13 cellular contexts compared by ENCODE assay signal in the genomic region with DNA sequence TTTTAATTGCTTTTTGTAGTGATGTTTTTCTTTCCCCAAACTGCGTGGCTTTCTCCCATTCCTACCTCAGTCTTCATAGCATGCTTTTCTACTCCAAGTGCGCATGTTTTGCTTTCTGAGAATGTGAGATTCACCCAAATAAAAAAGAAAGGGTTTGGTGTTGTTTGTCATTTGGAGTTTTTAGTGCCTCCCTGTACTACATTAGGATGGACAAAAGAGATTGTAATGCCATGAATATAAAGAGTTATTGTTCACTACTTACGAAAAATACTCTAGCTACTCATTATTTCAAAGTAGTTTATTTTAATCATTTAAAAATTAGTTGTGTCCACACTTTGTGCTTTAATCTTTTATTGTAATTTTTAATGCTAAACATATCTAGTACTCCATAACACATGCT.
A peak's percentile ranks its signal among the peaks of the same experiment; 100 is the strongest.
DNase-seq lines count a peak whose midpoint lies in the region; ATAC-seq and TF ChIP-seq lines count a peak whose summit lies in the region.
"Had no signal": no experiment of that assay in that cellular context is flagged by ENCODE, and none has a peak within 500 bp of the region (broad histone marks: within the 10 kb centered on the region; RNA-seq: fewer than 3 reads in every experiment).

No MANE protein-coding gene starts in this region.

- H3K79me2 ChIP-seq in parathyroid adenoma, result peaks cover 43% of the 10 kb centered on the region

- H3K36me3 Mint-ChIP-seq in T-helper 2 cell treated with Interferon-gamma antibody and Interleukin-4, amounts not matched to agents 5 μg/mL and 100 μg/mL, for 36 hours (ENCODE audit: low read depth), result no peaks in the 10 kb centered on the region
- H3K36me3 Mint-ChIP-seq: CD4-positive, alpha-beta memory T cell had no signal

- H3K9me3 ChIP-seq in parathyroid adenoma (ENCODE audit: control insufficient read depth, low read length), result no peaks in the 10 kb centered on the region
- H3K9me3 ChIP-seq: A549, BE2C had no signal

- peak overlapping the region in 46 of 59 donors; percentile 1 to 84 (median 60) for H3K27ac ChIP-seq in dorsolateral prefrontal cortex
- no peak overlapping the region for H3K27ac ChIP-seq in parathyroid adenoma
- H3K27ac ChIP-seq: A549, C4-2B had no signal

- peak overlapping the region in 40 of 59 donors; percentile 1 to 57 (median 22) for H3K4me3 ChIP-seq in dorsolateral prefrontal cortex
- H3K4me3 ChIP-seq in parathyroid adenoma (ENCODE audit: low read depth, low read length), result no peak overlapping the region
- H3K4me3 ChIP-seq: A549 had no signal

- no peaks in the 10 kb centered on the region for H3K36me3 ChIP-seq in parathyroid adenoma (ENCODE audit: control insufficient read depth, insufficient read depth, low read length)
- H3K36me3 ChIP-seq: BE2C had no signal

- H3K4me1 ChIP-seq in parathyroid adenoma, result peaks cover 49% of the 10 kb centered on the region

- peak overlapping the region; percentile 28 for H3K4me2 ChIP-seq in parathyroid adenoma (ENCODE audit: low read length)
- H3K4me2 ChIP-seq: A549 had no signal

- in situ Hi-C loops in G401 (cut with HindIII; ENCODE audit: low sequenced_read_pairs), result no loop called here

- H3K27ac Mint-ChIP-seq in T-helper 2 cell treated with Interferon-gamma antibody and Interleukin-4, amounts not matched to agents 5 μg/mL and 100 μg/mL, for 36 hours, result no peak overlapping the region
- H3K27ac Mint-ChIP-seq: CD4-positive, alpha-beta memory T cell; HFFc6 had no signal

- H3K4me3 Mint-ChIP-seq in T-helper 2 cell treated with Interferon-gamma antibody and Interleukin-4, amounts not matched to agents 5 μg/mL and 100 μg/mL, for 36 hours, result no peak overlapping the region
- H3K4me3 Mint-ChIP-seq: CD4-positive, alpha-beta memory T cell; HFFc6 had no signal

- ATAC-seq in HG03159 (IDR thresholded peaks at IDR 0.05; ENCODE audit: unreplicated experiment), result no peak
- ATAC-seq: A549 had no signal

- DNase-seq in dorsolateral prefrontal cortex, result no peak
- peak; percentile 60 for DNase-seq in globus pallidus (ENCODE audit: low spot score)
- DNase-seq in G401 (ENCODE audit: low spot score), result no peak
- no peak for DNase-seq in T-helper 2 cell treated with Interferon-gamma antibody and Interleukin-4, amounts not matched to agents 5 μg/mL and 100 μg/mL, for 36 hours (ENCODE audit: low spot score)
- DNase-seq: BE2C; CD4-positive, alpha-beta memory T cell; DMS79; HCEC 1CT; HFFc6 had no signal

- H3K4me1 Mint-ChIP-seq in T-helper 2 cell treated with Interferon-gamma antibody and Interleukin-4, amounts not matched to agents 5 μg/mL and 100 μg/mL, for 36 hours (ENCODE audit: low read depth), result no peaks in the 10 kb centered on the region
- H3K4me1 Mint-ChIP-seq: CD4-positive, alpha-beta memory T cell had no signal

- intact Hi-C loops in dorsolateral prefrontal cortex (cut with DNase I), result loop anchor here in 1 of 2 donors (5.0 kb wide), 1 partner anchor 82 kb away; the partner anchor contains the start of gene RNF217

- TF ChIP-seq CTCF in dorsolateral prefrontal cortex (IDR thresholded peaks at IDR 0.05 in 54 of 56, conservative IDR thresholded peaks at IDR 0.05 in 2 of 56; ENCODE audit: low read depth in 1 of 56, partially characterized antibody in 56 of 56) (no peak), parathyroid adenoma (IDR thresholded peaks at IDR 0.05) (no peak)

- H3K9ac ChIP-seq in parathyroid adenoma, result no peak overlapping the region

- no peak overlapping the region for H2AFZ ChIP-seq in parathyroid adenoma

- H3K27me3 Mint-ChIP-seq in T-helper 2 cell treated with Interferon-gamma antibody and Interleukin-4, amounts not matched to agents 5 μg/mL and 100 μg/mL, for 36 hours (ENCODE audit: low read depth), result no peaks in the 10 kb centered on the region

- H3K27me3 ChIP-seq in dorsolateral prefrontal cortex (no peaks in the 10 kb centered on the region), parathyroid adenoma (ENCODE audit: control insufficient read depth, insufficient read depth, low read length) (no peaks in the 10 kb centered on the region)
- H3K27me3 ChIP-seq: BE2C had no signal

- H3K9me3 Mint-ChIP-seq in T-helper 2 cell treated with Interferon-gamma antibody and Interleukin-4, amounts not matched to agents 5 μg/mL and 100 μg/mL, for 36 hours, result no peaks in the 10 kb centered on the region
- H3K9me3 Mint-ChIP-seq: HFFc6 had no signal
